8 cellular contexts compared by ENCODE assay signal in genomic region chr18:63098014-63098981, GRCh38.
DNase-seq lines count a peak whose midpoint lies in the region; ATAC-seq, FAIRE-seq and TF ChIP-seq lines count a peak whose summit lies in the region.

No MANE protein-coding gene starts in this region.

- no peaks in the 10 kb centered on the region for H3K9me3 ChIP-seq in gastroesophageal sphincter
- no peaks in the 10 kb centered on the region for H3K9me3 ChIP-seq in kidney (ENCODE audit: control insufficient read depth in 1 of 2, low read length in 2 of 2)
- no peaks in the 10 kb centered on the region for H3K9me3 ChIP-seq in uterus

- ATAC-seq in HG02571 (IDR thresholded peaks at IDR 0.05; ENCODE audit: unreplicated experiment): peak; percentile 70
- peak; percentile 32 for ATAC-seq in gastroesophageal sphincter

- H3K27ac ChIP-seq in gastroesophageal sphincter: no peak overlapping the region
- H3K27ac ChIP-seq in kidney (ENCODE audit: low read depth in 2 of 2, low read length in 2 of 2): no peak overlapping the region
- peak overlapping the region in 1 of 2 donors; percentile 39 for H3K27ac ChIP-seq in uterus

- FAIRE-seq in GM18507 (lab: Jason Lieb, UNC) (peak; percentile 97), kidney (lab: Jason Lieb, UNC) (no peak)

- 72 to 80% methylated on average over 7 to 10 of the region's 16 CpGs for WGBS in gastroesophageal sphincter (ENCODE audit: low coverage in 1 of 2), 2 donors

- H3K4me1 ChIP-seq in gastroesophageal sphincter (peaks cover 0 to 20% (median 6%) of the 10 kb centered on the region in 3 donors), kidney (ENCODE audit: control insufficient read depth in 1 of 2, insufficient read depth in 1 of 2, low read depth in 1 of 2, low read length in 2 of 2) (peaks cover 0 to 10% of the 10 kb centered on the region in 2 donors), uterus (peaks cover 3 to 5% of the 10 kb centered on the region in 2 donors)

- intact Hi-C loops in kidney (cut with DNase I) (no loop called here), uterus (cut with DNase I; ENCODE audit: low total_unique reads) (no loop called here)

- TF ChIP-seq POLR2A in NB4 (IDR thresholded peaks at IDR 0.05; ENCODE audit: extremely low read depth, insufficient read length) (no peak), gastroesophageal sphincter (IDR thresholded peaks at IDR 0.05) (no peak), uterus (IDR thresholded peaks at IDR 0.05) (no peak)

- TF ChIP-seq CTCF in NB4 (IDR thresholded peaks at IDR 0.05; ENCODE audit: low read depth, low read length) (no peak), gastroesophageal sphincter (IDR thresholded peaks at IDR 0.05) (no peak), kidney (IDR thresholded peaks at IDR 0.05; ENCODE audit: borderline replicate concordance, extremely low read depth, insufficient read depth) (no peak), uterus (IDR thresholded peaks at IDR 0.05) (no peak)

- H3K27me3 ChIP-seq in gastroesophageal sphincter (no peaks in the 10 kb centered on the region), uterus (no peaks in the 10 kb centered on the region)

- H3K4me3 ChIP-seq in NB4 (ENCODE audit: low read depth, low read length) (peak overlapping the region; percentile 41), gastroesophageal sphincter (no peak overlapping the region), kidney (ENCODE audit: low read length in 2 of 2) (no peak overlapping the region), uterus (no peak overlapping the region)

- DNase-seq in GM18507 (ENCODE audit: extremely low spot score, insufficient read length, low read depth) (no peak), NB4 (ENCODE audit: low read depth) (peak; percentile 97), kidney (no peak), COLO829 (ENCODE audit: low spot score) (no peak), uterus (no peak), GOT3 (lab: John Stamatoyannopoulos, UW) (no peak)

- no peak for TF ChIP-seq EP300 in gastroesophageal sphincter (IDR thresholded peaks at IDR 0.05)

- H3K36me3 ChIP-seq in gastroesophageal sphincter (no peaks in the 10 kb centered on the region), kidney (ENCODE audit: control insufficient read depth in 1 of 2, insufficient read depth in 2 of 2, low read length in 2 of 2) (no peaks in the 10 kb centered on the region), uterus (no peaks in the 10 kb centered on the region)

- H3K9ac ChIP-seq in kidney (ENCODE audit: low read length in 2 of 2): no peak overlapping the region
